ENCODE assay signal across 30 cellular contexts in genomic region chr13:32086366-32086765, GRCh38. TPM values are rescaled to one million over a fixed set of nuclear protein-coding genes. Genes with fewer than 3 reads are reported as not detected.
DNase-seq lines count a peak whose midpoint lies in the region; ATAC-seq and TF ChIP-seq lines count a peak whose summit lies in the region.
"Had no signal": no experiment of that assay in that cellular context is flagged by ENCODE, and none has a peak within 500 bp of the region (broad histone marks: within the 10 kb centered on the region; RNA-seq: fewer than 3 reads in every experiment).

No MANE protein-coding gene starts in this region.

- POLR2A ChIA-PET in SK-N-SH (lab: Yijun Ruan, JAX), result no interaction called here

- H3K79me2 ChIP-seq in SK-N-SH (ENCODE audit: insufficient read depth), result no peaks in the 10 kb centered on the region

- TF ChIP-seq RAD21 in SK-N-SH (IDR thresholded peaks at IDR 0.05; ENCODE audit: low read length), result no peak

- intact Hi-C loops in left ventricle myocardium superior (cut with micrococcal nuclease), result no loop called here

- TF ChIP-seq EP300 in SK-N-SH (IDR thresholded peaks at IDR 0.05; ENCODE audit: borderline replicate concordance in 1 of 2, low read depth in 1 of 2, low read length in 1 of 2), result no peak

- H3K27me3 ChIP-seq in SK-N-SH (ENCODE audit: insufficient read depth), result no peaks in the 10 kb centered on the region
- H3K27me3 ChIP-seq: adrenal gland, esophagus squamous epithelium, SJCRH30 had no signal

- no peaks in the 10 kb centered on the region for H3K9me3 Mint-ChIP-seq in glutamatergic neuron (ENCODE audit: unreplicated experiment)
- no peaks in the 10 kb centered on the region for H3K9me3 Mint-ChIP-seq in natural killer cell treated with Interleukin-12 subunit alpha and Interleukin-12 subunit beta and Interleukin-15 and Interleukin-18, amount 100 ng/mL, for 72 hours
- H3K9me3 Mint-ChIP-seq: activated CD8-positive, alpha-beta T cell treated with anti-CD3 and anti-CD28 coated beads for 36 hours; activated naive CD4-positive, alpha-beta T cell treated with anti-CD3 and anti-CD28 coated beads for 36 hours; activated T-helper 1 cell treated with anti-CD3 and anti-CD28 coated beads, Interleukin-12 subunit alpha, Interleukin-12 subunit beta, Interleukin-2, Interleukin-4 antibody, amounts not matched to agents 30 ng/mL and 10 ng/mL and 1 ng/mL, durations not matched to agents 14 hours and 24 hours and 36 hours; central memory CD8-positive, alpha-beta T cell had no signal

- 47% methylated on average over 2 of the region's 2 CpGs for WGBS in SK-N-SH (ENCODE audit: low lambda C conversion rate)

- DNase-seq in SK-N-SH, result no peak
- DNase-seq in cerebellar cortex (ENCODE audit: low spot score), result peak; percentile 60
- no peak for DNase-seq in left ventricle myocardium superior
- DNase-seq in glutamatergic neuron, result no peak
- no peak for DNase-seq in natural killer cell treated with Interleukin-12 subunit alpha and Interleukin-12 subunit beta and Interleukin-15 and Interleukin-18, amount 100 ng/mL, for 72 hours (ENCODE audit: low spot score)
- DNase-seq in NOMO-1 treated with DMSO at 0.1 percent for 48 hours (lab: John Stamatoyannopoulos, UW; ENCODE audit: unreplicated experiment), result no peak
- no peak for DNase-seq in hypothalamus (lab: John Stamatoyannopoulos, UW)
- DNase-seq: 8988T; activated CD4-positive, alpha-beta T cell treated with anti-CD3 and anti-CD28 coated beads for 36 hours; activated CD8-positive, alpha-beta memory T cell treated with anti-CD3 and anti-CD28 coated beads, Interleukin-2, amount 50 U/mL, for 48 hours; activated CD8-positive, alpha-beta T cell treated with anti-CD3 and anti-CD28 coated beads for 36 hours; activated naive CD4-positive, alpha-beta T cell treated with anti-CD3 and anti-CD28 coated beads for 36 hours; adrenal gland; CD4-positive, alpha-beta memory T cell; dermis blood vessel endothelial cell; esophagus squamous epithelium; MV-4-11; NCI-H1436; NCI-H226; NCI-H526 treated with DMSO at 0.1 percent for 48 hours; SJCRH30; stimulated activated CD4-positive, alpha-beta T cell treated with anti-CD3 and anti-CD28 coated beads, Interleukin-15, amount 100 ng/mL, for 24 hours; stimulated activated CD4-positive, alpha-beta T cell treated with anti-CD3 and anti-CD28 coated beads, Interleukin-4, amount 100 ng/mL, for 4 hours; T1000; trophoblast cell had no signal

- no peak overlapping the region for H3K9ac ChIP-seq in SK-N-SH

- H3K9me2 ChIP-seq in SK-N-SH, result no peaks in the 10 kb centered on the region

- H3K4me3 Mint-ChIP-seq in glutamatergic neuron (ENCODE audit: unreplicated experiment), result no peak overlapping the region
- no peak overlapping the region for H3K4me3 Mint-ChIP-seq in natural killer cell treated with Interleukin-12 subunit alpha and Interleukin-12 subunit beta and Interleukin-15 and Interleukin-18, amount 100 ng/mL, for 72 hours
- H3K4me3 Mint-ChIP-seq: activated CD4-positive, alpha-beta T cell treated with anti-CD3 and anti-CD28 coated beads for 36 hours; activated CD8-positive, alpha-beta T cell treated with anti-CD3 and anti-CD28 coated beads for 36 hours; activated naive CD4-positive, alpha-beta T cell treated with anti-CD3 and anti-CD28 coated beads for 36 hours; activated T-helper 1 cell treated with anti-CD3 and anti-CD28 coated beads, Interleukin-12 subunit alpha, Interleukin-12 subunit beta, Interleukin-2, Interleukin-4 antibody, amounts not matched to agents 30 ng/mL and 10 ng/mL and 1 ng/mL, durations not matched to agents 14 hours and 24 hours and 36 hours; CD4-positive, alpha-beta memory T cell; central memory CD8-positive, alpha-beta T cell had no signal

- no peak for TF ChIP-seq CTCF in SK-N-SH (IDR thresholded peaks at IDR 0.05)
- TF ChIP-seq CTCF in glutamatergic neuron (IDR thresholded peaks at IDR 0.05; ENCODE audit: partially characterized antibody, unreplicated experiment), result no peak

- H3K27ac Mint-ChIP-seq in glutamatergic neuron (ENCODE audit: unreplicated experiment), result no peak overlapping the region
- H3K27ac Mint-ChIP-seq in natural killer cell treated with Interleukin-12 subunit alpha and Interleukin-12 subunit beta and Interleukin-15 and Interleukin-18, amount 100 ng/mL, for 72 hours, result no peak overlapping the region
- H3K27ac Mint-ChIP-seq: activated CD4-positive, alpha-beta T cell treated with anti-CD3 and anti-CD28 coated beads for 36 hours; activated CD8-positive, alpha-beta T cell treated with anti-CD3 and anti-CD28 coated beads for 36 hours; activated naive CD4-positive, alpha-beta T cell treated with anti-CD3 and anti-CD28 coated beads for 36 hours; activated T-helper 1 cell treated with anti-CD3 and anti-CD28 coated beads, Interleukin-12 subunit alpha, Interleukin-12 subunit beta, Interleukin-2, Interleukin-4 antibody, amounts not matched to agents 30 ng/mL and 10 ng/mL and 1 ng/mL, durations not matched to agents 14 hours and 24 hours and 36 hours; CD4-positive, alpha-beta memory T cell had no signal

- H3K4me1 Mint-ChIP-seq in glutamatergic neuron (ENCODE audit: low read depth, unreplicated experiment), result peaks cover 3% of the 10 kb centered on the region
- peaks cover 4 to 12% of the 10 kb centered on the region in 2 donors for H3K4me1 Mint-ChIP-seq in natural killer cell treated with Interleukin-12 subunit alpha and Interleukin-12 subunit beta and Interleukin-15 and Interleukin-18, amount 100 ng/mL, for 72 hours (ENCODE audit: low read depth in 2 of 2)
- H3K4me1 Mint-ChIP-seq: activated CD4-positive, alpha-beta T cell treated with anti-CD3 and anti-CD28 coated beads for 36 hours; central memory CD8-positive, alpha-beta T cell had no signal

- H3K27ac ChIP-seq in SK-N-SH (ENCODE audit: low read depth in 2 of 2, low read length in 1 of 2), result no peak overlapping the region
- H3K27ac ChIP-seq: adrenal gland, esophagus squamous epithelium, SJCRH30, VCaP had no signal

- no peaks in the 10 kb centered on the region for H4K20me1 ChIP-seq in SK-N-SH (ENCODE audit: insufficient read depth)

- H3K27me3 Mint-ChIP-seq in glutamatergic neuron (ENCODE audit: unreplicated experiment), result peaks cover 2% of the 10 kb centered on the region
- no peaks in the 10 kb centered on the region for H3K27me3 Mint-ChIP-seq in natural killer cell treated with Interleukin-12 subunit alpha and Interleukin-12 subunit beta and Interleukin-15 and Interleukin-18, amount 100 ng/mL, for 72 hours
- H3K27me3 Mint-ChIP-seq: activated CD4-positive, alpha-beta T cell treated with anti-CD3 and anti-CD28 coated beads for 36 hours; activated CD8-positive, alpha-beta T cell treated with anti-CD3 and anti-CD28 coated beads for 36 hours; CD4-positive, alpha-beta memory T cell had no signal

- H3K4me1 ChIP-seq in SK-N-SH (ENCODE audit: control insufficient read depth in 1 of 2, insufficient read depth in 2 of 2, low read depth in 1 of 2, low read length in 1 of 2), result no peaks in the 10 kb centered on the region
- H3K4me1 ChIP-seq: adrenal gland, esophagus squamous epithelium, HAP-1 had no signal

- no peak overlapping the region for H3K4me3 ChIP-seq in SK-N-SH (ENCODE audit: low read depth in 2 of 2, low read length in 1 of 2)
- H3K4me3 ChIP-seq: adrenal gland, esophagus squamous epithelium, HAP-1, SJCRH30 had no signal

- no peak overlapping the region for H3K4me2 ChIP-seq in SK-N-SH

- H2AFZ ChIP-seq in SK-N-SH (ENCODE audit: low read depth), result no peak overlapping the region

- H3F3A ChIP-seq in SK-N-SH (replicated peaks; ENCODE audit: insufficient read depth), result no peaks in the 10 kb centered on the region

- no peaks in the 10 kb centered on the region for H3K9me3 ChIP-seq in SK-N-SH
- H3K9me3 ChIP-seq: adrenal gland, esophagus squamous epithelium, HAP-1, SJCRH30 had no signal

- peaks cover 5% of the 10 kb centered on the region for H3K36me3 Mint-ChIP-seq in glutamatergic neuron (ENCODE audit: unreplicated experiment)
- H3K36me3 Mint-ChIP-seq in natural killer cell treated with Interleukin-12 subunit alpha and Interleukin-12 subunit beta and Interleukin-15 and Interleukin-18, amount 100 ng/mL, for 72 hours, result no peaks in the 10 kb centered on the region

- no peak for ATAC-seq in SK-N-SH treated with all-trans-retinoic acid at 6 μM for 48 hours
- ATAC-seq in left ventricle myocardium superior, result peak; percentile 48
- ATAC-seq in natural killer cell treated with Interleukin-12 subunit alpha and Interleukin-12 subunit beta and Interleukin-15 and Interleukin-18, amount 100 ng/mL, for 72 hours, result no peak
- ATAC-seq: activated CD4-positive, alpha-beta T cell treated with anti-CD3 and anti-CD28 coated beads for 36 hours; activated CD8-positive, alpha-beta T cell treated with anti-CD3 and anti-CD28 coated beads for 36 hours had no signal

- no peaks in the 10 kb centered on the region for H3K36me3 ChIP-seq in SK-N-SH (replicated peaks in 1 of 2; ENCODE audit: control insufficient read depth in 1 of 2, insufficient read depth in 2 of 2, low read length in 1 of 2)
- H3K36me3 ChIP-seq: adrenal gland, esophagus squamous epithelium, HAP-1, SJCRH30 had no signal

- CTCF ChIA-PET in SK-N-SH (lab: Yijun Ruan, JAX), result interaction anchor here (0.9 to 1.2 kb wide), 2 partner anchors 35 to 78 kb away, joined by 3 read pairs; no protein-coding TSS in a partner anchor

TF ChIP-seq in SK-N-SH treated with all-trans-retinoic acid at 6 μM for 48 hours, 23 proteins besides CTCF, POLR2A, EP300 and RAD21:
- TF ChIP-seq ISL1 (CRISPR knock-in tag; IDR thresholded peaks at IDR 0.05), result peak; percentile 41
- TF ChIP-seq ZNF70 (CRISPR knock-in tag; IDR thresholded peaks at IDR 0.05), result no peak

TF ChIP-seq in SK-N-SH, 30 proteins besides CTCF, POLR2A, EP300 and RAD21 (continues in another document):
- TF ChIP-seq SIN3A (IDR thresholded peaks at IDR 0.05; ENCODE audit: borderline replicate concordance, low read depth, low read length), result no peak
- TF ChIP-seq YY1 (IDR thresholded peaks at IDR 0.05; ENCODE audit: low read depth), result no peak

RNA-seq across cellular contexts. Expression of gene FRY, which starts 54.8 kb away (rescaled TPM):
- 1.4 and 2.1 TPM in 2 replicates for polyA plus RNA-seq in SK-N-SH (2012; rRNA removed)
- 1.0 and 1.9 TPM in 2 replicates for polyA plus RNA-seq in SK-N-SH (2012; cell fraction: cytosol; rRNA removed)
- 3.1 and 3.5 TPM in 2 replicates for polyA plus RNA-seq in SK-N-SH (2012; cell fraction: nucleus; rRNA removed)
- total RNA-seq in left ventricle myocardium superior, result 153 TPM
- 83.6 TPM for total RNA-seq in glutamatergic neuron (ENCODE audit: unreplicated experiment)
- 1 to 10 TPM; 1.5 to 6.1 TPM for total RNA-seq in natural killer cell treated with Interleukin-12 subunit alpha and Interleukin-12 subunit beta and Interleukin-15 and Interleukin-18, amount 100 ng/mL, for 72 hours

Comparison
In these comparisons a context has a peak if more than half of its experiments do, and no peak if none do; other contexts are left out.
1. RNA of gene FRY, which starts 54.8 kb away (total RNA-seq): 153 TPM in left ventricle myocardium superior (single experiment) and 83.6 TPM in glutamatergic neuron (single experiment); 1.5 to 6.1 TPM in natural killer cell treated with Interleukin-12 subunit alpha and Interleukin-12 subunit beta and Interleukin-15 and Interleukin-18, amount 100 ng/mL, for 72 hours; every median in the first group is over 10 times any median in the second.